Comparison of ENCODE assay signal across 15 cellular contexts in genomic region chr9:136898483-136899100, GRCh38. TPM values are rescaled to one million over a fixed set of nuclear protein-coding genes. Genes with fewer than 3 reads are reported as not detected.
"Had no signal": no experiment of that assay in that cellular context is flagged by ENCODE, and none has a peak within 500 bp of the region (broad histone marks: within the 10 kb centered on the region; RNA-seq: fewer than 3 reads in every experiment).

No MANE protein-coding gene starts in this region.

- ATAC-seq: activated T-helper 17 cell treated with anti-CD3 and anti-CD28 coated beads, Interleukin-2, amount 50 U/mL, for 72 hours; gastroesophageal sphincter; left lung had no signal

- H3K9me3 Mint-ChIP-seq: activated CD4-positive, alpha-beta memory T cell treated with anti-CD3 and anti-CD28 coated beads, Interleukin-2, amount 10 ng/mL, durations not matched to agents 7 days and 5 days; activated naive CD4-positive, alpha-beta T cell treated with anti-CD3 and anti-CD28 coated beads, Interleukin-2, amount 10 ng/mL, durations not matched to agents 7 days and 5 days; activated T-helper 17 cell treated with anti-CD3 and anti-CD28 coated beads, Interleukin-2, amount 50 U/mL, for 72 hours had no signal

- DNase-seq: activated CD4-positive, alpha-beta memory T cell treated with anti-CD3 and anti-CD28 coated beads, Interleukin-2, amount 10 ng/mL, durations not matched to agents 7 days and 5 days; activated CD4-positive, alpha-beta T cell treated with anti-CD3 and anti-CD28 coated beads for 1 hour; activated CD8-positive, alpha-beta memory T cell treated with anti-CD3 and anti-CD28 coated beads, Interleukin-2, amount 50 U/mL, for 4 hours; activated naive CD4-positive, alpha-beta T cell treated with anti-CD3 and anti-CD28 coated beads, Interleukin-2, amount 10 ng/mL, durations not matched to agents 7 days and 5 days; effector memory CD4-positive, alpha-beta T cell; left lung; stimulated activated CD4-positive, alpha-beta T cell treated with anti-CD3 and anti-CD28 coated beads, Interleukin-4, amount 100 ng/mL, for 1 hour; stimulated activated CD8-positive, alpha-beta memory T cell treated with anti-CD3 and anti-CD28 coated beads, Interleukin-4, amount 100 ng/mL, for 48 hours had no signal

- H3K4me3 Mint-ChIP-seq: activated CD4-positive, alpha-beta memory T cell treated with anti-CD3 and anti-CD28 coated beads, Interleukin-2, amount 10 ng/mL, durations not matched to agents 7 days and 5 days; activated naive CD4-positive, alpha-beta T cell treated with anti-CD3 and anti-CD28 coated beads, Interleukin-2, amount 10 ng/mL, durations not matched to agents 7 days and 5 days; activated T-helper 17 cell treated with anti-CD3 and anti-CD28 coated beads, Interleukin-2, amount 50 U/mL, for 72 hours had no signal

- H3K27ac ChIP-seq: gastroesophageal sphincter had no signal

- H3K27me3 Mint-ChIP-seq: activated CD4-positive, alpha-beta memory T cell treated with anti-CD3 and anti-CD28 coated beads, Interleukin-2, amount 10 ng/mL, durations not matched to agents 7 days and 5 days; activated naive CD4-positive, alpha-beta T cell treated with anti-CD3 and anti-CD28 coated beads, Interleukin-2, amount 10 ng/mL, durations not matched to agents 7 days and 5 days; activated T-helper 17 cell treated with anti-CD3 and anti-CD28 coated beads, Interleukin-2, amount 50 U/mL, for 72 hours had no signal

- H3K9me3 ChIP-seq: gastroesophageal sphincter, left lung, stomach had no signal

- H3K27ac Mint-ChIP-seq: activated T-helper 17 cell treated with anti-CD3 and anti-CD28 coated beads, Interleukin-2, amount 50 U/mL, for 72 hours had no signal

- FAIRE-seq: keratinocyte, urothelium cell line had no signal

- H3K4me3 ChIP-seq: gastroesophageal sphincter, left lung, stomach had no signal

RNA-seq across cellular contexts. Expression of gene C8G, which starts 46.5 kb away (rescaled TPM):
- total RNA-seq: epithelial cell of proximal tubule, gastroesophageal sphincter, stomach had no signal
- polyA plus RNA-seq: neural cell had no signal
